In the genomic region with DNA sequence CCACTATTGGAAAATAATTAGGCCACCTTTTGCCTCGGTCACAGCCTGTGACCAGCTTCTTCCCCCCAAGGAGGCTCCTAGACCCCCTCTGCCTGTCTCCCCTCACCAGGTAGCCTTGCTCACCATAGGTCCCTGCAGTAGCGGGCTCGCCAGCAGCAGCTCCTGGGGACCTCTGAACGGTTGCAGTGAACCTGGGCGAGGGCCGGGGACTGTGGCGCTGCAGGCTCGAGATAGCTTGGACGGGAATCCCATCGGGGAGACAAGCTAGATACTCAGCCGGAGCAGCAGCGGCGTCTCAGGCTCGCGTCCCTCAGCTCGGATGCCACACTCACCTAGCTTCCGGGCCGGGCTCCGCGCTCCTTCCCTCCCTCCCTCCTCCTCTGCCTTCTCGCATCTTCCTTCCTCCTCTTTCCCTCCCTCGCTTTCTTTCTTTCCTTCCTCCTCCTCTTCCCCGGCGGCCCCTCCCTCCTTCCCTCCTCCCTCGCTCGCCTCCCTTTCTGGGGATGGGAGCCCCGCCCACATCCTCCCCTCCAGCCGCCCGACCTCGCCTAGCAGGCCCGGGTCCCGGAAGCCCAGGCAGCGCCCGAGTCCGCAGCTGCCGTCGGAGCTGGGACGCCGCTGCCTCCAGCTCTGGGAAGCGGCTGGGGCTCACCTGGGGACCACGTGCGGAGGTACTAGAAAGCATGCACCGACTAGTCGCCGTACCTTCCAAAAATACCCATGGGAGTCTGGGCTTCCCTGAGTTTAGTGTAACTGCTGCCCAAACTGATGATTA, we compare ENCODE assay signal across 1 cellular context.
TF ChIP-seq lines count a peak whose summit lies in the region.

A gene (minus strand): TSS at position 399 of the 775 bp plus-strand sequence. CDS start 4,603 bp downstream, outside the sequence.

TF ChIP-seq in H1, 55 proteins besides CTCF, POLR2A, EP300 and RAD21:
- TF ChIP-seq, protein P1, sequence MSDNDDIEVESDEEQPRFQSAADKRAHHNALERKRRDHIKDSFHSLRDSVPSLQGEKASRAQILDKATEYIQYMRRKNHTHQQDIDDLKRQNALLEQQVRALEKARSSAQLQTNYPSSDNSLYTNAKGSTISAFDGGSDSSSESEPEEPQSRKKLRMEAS (IDR thresholded peaks at IDR 0.05), result peak; percentile 100
- TF ChIP-seq GABPA (IDR thresholded peaks at IDR 0.05; ENCODE audit: borderline replicate concordance, insufficient read depth, low read length) (0 out of 2 replicates have a peak, but pooled peaks have one; percentile 35), TAF7 (optimal IDR thresholded peaks at IDR 0.05; ENCODE audit: borderline replicate concordance, low read depth, low read length) (peak; percentile 59), GTF2F1 (IDR thresholded peaks at IDR 0.05; ENCODE audit: borderline replicate concordance, low read depth, low read length) (peak; percentile 68; the same call in 1 of the 2 replicates), YY1 (IDR thresholded peaks at IDR 0.05; ENCODE audit: low read depth, low read length) (peak; percentile 20; the same call in 1 of the 2 replicates), MAFK (IDR thresholded peaks at IDR 0.05; ENCODE audit: low read depth, low read length) (0 out of 2 replicates have a peak, but pooled peaks have one; percentile 1), FOSL1 (IDR thresholded peaks at IDR 0.05; ENCODE audit: insufficient read depth, low read depth, low read length) (no peak), PHF8 (conservative IDR thresholded peaks at IDR 0.05; ENCODE audit: low read depth, low read length) (peak; percentile 40; the same call in 1 of the 2 replicates), TBP (IDR thresholded peaks at IDR 0.05; ENCODE audit: low read depth, low read length) (peak; percentile 28; the same call in 1 of the 2 replicates), HDAC6 (IDR thresholded peaks at IDR 0.05; ENCODE audit: low read depth, low read length) (no peak), BRCA1 (IDR thresholded peaks at IDR 0.05; ENCODE audit: low read depth, low read length) (no peak), CTBP2 (IDR thresholded peaks at IDR 0.05; ENCODE audit: borderline replicate concordance, insufficient read depth, insufficient read length, low read length) (peak; percentile 74), SUZ12 (IDR thresholded peaks at IDR 0.05; ENCODE audit: low read length) (peak; percentile 14; the same call in 1 of the 2 replicates), HDAC2 (IDR thresholded peaks at IDR 0.05; ENCODE audit: borderline replicate concordance in 1 of 2, low read depth in 2 of 2, low read length in 2 of 2) (0 out of 4 replicates have a peak, but pooled peaks of 1 of the 2 experiments have one; percentile 5), KDM4A (IDR thresholded peaks at IDR 0.05; ENCODE audit: low read depth, low read length, severe bottlenecking) (peak; percentile 94), RBBP5 (IDR thresholded peaks at IDR 0.05; ENCODE audit: borderline replicate concordance, low read depth, low read length) (peak; percentile 95; the same call in 1 of the 2 replicates), BACH1 (IDR thresholded peaks at IDR 0.05; ENCODE audit: low read length) (no peak), EGR1 (IDR thresholded peaks at IDR 0.05; ENCODE audit: borderline replicate concordance, low read depth, low read length) (peak; percentile 89), ASH2L (IDR thresholded peaks at IDR 0.05; ENCODE audit: low read length) (peak; percentile 83), TEAD4 (IDR thresholded peaks at IDR 0.05; ENCODE audit: low read depth, low read length) (0 out of 2 replicates have a peak, but pooled peaks have one; percentile 7), KDM1A (IDR thresholded peaks at IDR 0.05; ENCODE audit: borderline replicate concordance, low read length) (peak; percentile 64; the same call in 1 of the 2 replicates), RFX5 (IDR thresholded peaks at IDR 0.05; ENCODE audit: borderline replicate concordance, low read depth, low read length) (no peak), POLR2AphosphoS5 (IDR thresholded peaks at IDR 0.05; ENCODE audit: low read depth, low read length) (no peak)
- TF ChIP-seq, protein P2, sequence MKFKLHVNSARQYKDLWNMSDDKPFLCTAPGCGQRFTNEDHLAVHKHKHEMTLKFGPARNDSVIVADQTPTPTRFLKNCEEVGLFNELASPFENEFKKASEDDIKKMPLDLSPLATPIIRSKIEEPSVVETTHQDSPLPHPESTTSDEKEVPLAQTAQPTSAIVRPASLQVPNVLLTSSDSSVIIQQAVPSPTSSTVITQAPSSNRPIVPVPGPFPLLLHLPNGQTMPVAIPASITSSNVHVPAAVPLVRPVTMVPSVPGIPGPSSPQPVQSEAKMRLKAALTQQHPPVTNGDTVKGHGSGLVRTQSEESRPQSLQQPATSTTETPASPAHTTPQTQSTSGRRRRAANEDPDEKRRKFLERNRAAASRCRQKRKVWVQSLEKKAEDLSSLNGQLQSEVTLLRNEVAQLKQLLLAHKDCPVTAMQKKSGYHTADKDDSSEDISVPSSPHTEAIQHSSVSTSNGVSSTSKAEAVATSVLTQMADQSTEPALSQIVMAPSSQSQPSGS (IDR thresholded peaks at IDR 0.05; ENCODE audit: low read length), result no peak
- TF ChIP-seq, protein P3, sequence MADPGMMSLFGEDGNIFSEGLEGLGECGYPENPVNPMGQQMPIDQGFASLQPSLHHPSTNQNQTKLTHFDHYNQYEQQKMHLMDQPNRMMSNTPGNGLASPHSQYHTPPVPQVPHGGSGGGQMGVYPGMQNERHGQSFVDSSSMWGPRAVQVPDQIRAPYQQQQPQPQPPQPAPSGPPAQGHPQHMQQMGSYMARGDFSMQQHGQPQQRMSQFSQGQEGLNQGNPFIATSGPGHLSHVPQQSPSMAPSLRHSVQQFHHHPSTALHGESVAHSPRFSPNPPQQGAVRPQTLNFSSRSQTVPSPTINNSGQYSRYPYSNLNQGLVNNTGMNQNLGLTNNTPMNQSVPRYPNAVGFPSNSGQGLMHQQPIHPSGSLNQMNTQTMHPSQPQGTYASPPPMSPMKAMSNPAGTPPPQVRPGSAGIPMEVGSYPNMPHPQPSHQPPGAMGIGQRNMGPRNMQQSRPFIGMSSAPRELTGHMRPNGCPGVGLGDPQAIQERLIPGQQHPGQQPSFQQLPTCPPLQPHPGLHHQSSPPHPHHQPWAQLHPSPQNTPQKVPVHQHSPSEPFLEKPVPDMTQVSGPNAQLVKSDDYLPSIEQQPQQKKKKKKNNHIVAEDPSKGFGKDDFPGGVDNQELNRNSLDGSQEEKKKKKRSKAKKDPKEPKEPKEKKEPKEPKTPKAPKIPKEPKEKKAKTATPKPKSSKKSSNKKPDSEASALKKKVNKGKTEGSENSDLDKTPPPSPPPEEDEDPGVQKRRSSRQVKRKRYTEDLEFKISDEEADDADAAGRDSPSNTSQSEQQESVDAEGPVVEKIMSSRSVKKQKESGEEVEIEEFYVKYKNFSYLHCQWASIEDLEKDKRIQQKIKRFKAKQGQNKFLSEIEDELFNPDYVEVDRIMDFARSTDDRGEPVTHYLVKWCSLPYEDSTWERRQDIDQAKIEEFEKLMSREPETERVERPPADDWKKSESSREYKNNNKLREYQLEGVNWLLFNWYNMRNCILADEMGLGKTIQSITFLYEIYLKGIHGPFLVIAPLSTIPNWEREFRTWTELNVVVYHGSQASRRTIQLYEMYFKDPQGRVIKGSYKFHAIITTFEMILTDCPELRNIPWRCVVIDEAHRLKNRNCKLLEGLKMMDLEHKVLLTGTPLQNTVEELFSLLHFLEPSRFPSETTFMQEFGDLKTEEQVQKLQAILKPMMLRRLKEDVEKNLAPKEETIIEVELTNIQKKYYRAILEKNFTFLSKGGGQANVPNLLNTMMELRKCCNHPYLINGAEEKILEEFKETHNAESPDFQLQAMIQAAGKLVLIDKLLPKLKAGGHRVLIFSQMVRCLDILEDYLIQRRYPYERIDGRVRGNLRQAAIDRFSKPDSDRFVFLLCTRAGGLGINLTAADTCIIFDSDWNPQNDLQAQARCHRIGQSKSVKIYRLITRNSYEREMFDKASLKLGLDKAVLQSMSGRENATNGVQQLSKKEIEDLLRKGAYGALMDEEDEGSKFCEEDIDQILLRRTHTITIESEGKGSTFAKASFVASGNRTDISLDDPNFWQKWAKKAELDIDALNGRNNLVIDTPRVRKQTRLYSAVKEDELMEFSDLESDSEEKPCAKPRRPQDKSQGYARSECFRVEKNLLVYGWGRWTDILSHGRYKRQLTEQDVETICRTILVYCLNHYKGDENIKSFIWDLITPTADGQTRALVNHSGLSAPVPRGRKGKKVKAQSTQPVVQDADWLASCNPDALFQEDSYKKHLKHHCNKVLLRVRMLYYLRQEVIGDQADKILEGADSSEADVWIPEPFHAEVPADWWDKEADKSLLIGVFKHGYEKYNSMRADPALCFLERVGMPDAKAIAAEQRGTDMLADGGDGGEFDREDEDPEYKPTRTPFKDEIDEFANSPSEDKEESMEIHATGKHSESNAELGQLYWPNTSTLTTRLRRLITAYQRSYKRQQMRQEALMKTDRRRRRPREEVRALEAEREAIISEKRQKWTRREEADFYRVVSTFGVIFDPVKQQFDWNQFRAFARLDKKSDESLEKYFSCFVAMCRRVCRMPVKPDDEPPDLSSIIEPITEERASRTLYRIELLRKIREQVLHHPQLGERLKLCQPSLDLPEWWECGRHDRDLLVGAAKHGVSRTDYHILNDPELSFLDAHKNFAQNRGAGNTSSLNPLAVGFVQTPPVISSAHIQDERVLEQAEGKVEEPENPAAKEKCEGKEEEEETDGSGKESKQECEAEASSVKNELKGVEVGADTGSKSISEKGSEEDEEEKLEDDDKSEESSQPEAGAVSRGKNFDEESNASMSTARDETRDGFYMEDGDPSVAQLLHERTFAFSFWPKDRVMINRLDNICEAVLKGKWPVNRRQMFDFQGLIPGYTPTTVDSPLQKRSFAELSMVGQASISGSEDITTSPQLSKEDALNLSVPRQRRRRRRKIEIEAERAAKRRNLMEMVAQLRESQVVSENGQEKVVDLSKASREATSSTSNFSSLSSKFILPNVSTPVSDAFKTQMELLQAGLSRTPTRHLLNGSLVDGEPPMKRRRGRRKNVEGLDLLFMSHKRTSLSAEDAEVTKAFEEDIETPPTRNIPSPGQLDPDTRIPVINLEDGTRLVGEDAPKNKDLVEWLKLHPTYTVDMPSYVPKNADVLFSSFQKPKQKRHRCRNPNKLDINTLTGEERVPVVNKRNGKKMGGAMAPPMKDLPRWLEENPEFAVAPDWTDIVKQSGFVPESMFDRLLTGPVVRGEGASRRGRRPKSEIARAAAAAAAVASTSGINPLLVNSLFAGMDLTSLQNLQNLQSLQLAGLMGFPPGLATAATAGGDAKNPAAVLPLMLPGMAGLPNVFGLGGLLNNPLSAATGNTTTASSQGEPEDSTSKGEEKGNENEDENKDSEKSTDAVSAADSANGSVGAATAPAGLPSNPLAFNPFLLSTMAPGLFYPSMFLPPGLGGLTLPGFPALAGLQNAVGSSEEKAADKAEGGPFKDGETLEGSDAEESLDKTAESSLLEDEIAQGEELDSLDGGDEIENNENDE (IDR thresholded peaks at IDR 0.05; ENCODE audit: insufficient replicate concordance, low read length), result no peak
- TF ChIP-seq, protein P4, sequence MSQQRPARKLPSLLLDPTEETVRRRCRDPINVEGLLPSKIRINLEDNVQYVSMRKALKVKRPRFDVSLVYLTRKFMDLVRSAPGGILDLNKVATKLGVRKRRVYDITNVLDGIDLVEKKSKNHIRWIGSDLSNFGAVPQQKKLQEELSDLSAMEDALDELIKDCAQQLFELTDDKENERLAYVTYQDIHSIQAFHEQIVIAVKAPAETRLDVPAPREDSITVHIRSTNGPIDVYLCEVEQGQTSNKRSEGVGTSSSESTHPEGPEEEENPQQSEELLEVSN (IDR thresholded peaks at IDR 0.05), result peak; percentile 99
